ENCODE assay signal across 1 cellular context in genomic region chr9:6008169-6008979, GRCh38.
A peak's percentile ranks its signal among the peaks of the same experiment; 100 is the strongest.
TF ChIP-seq lines count a peak whose summit lies in the region.

No MANE protein-coding gene starts in this region.

TF ChIP-seq in HEK293, 187 proteins besides CTCF, POLR2A, EP300 and RAD21 (continued from another document):
- TF ChIP-seq ZBTB10 (tag by site-specific recombination; IDR thresholded peaks at IDR 0.05) (peak; percentile 91), GLI2 (tag by site-specific recombination; IDR thresholded peaks at IDR 0.05; ENCODE audit: borderline replicate concordance, low read depth) (no peak), ZFHX2 (tag by site-specific recombination; conservative IDR thresholded peaks at IDR 0.05) (peak; percentile 57), EGR2 (tag by site-specific recombination; IDR thresholded peaks at IDR 0.05; ENCODE audit: low read depth) (peak; percentile 52), WT1 (tag by site-specific recombination; IDR thresholded peaks at IDR 0.05) (peak; percentile 64; the same call in 1 of the 2 replicates), SP3 (tag by site-specific recombination; IDR thresholded peaks at IDR 0.05) (peak; percentile 93), ZFP69B (tag by site-specific recombination; IDR thresholded peaks at IDR 0.05) (peak; percentile 41; the same call in 1 of the 2 replicates), KLF16 (tag by site-specific recombination; IDR thresholded peaks at IDR 0.05) (peak; percentile 85; the same call in 1 of the 2 replicates), ZNF148 (tag by site-specific recombination; IDR thresholded peaks at IDR 0.05; ENCODE audit: borderline replicate concordance) (no peak), ATF2 (tag by site-specific recombination; IDR thresholded peaks at IDR 0.05; ENCODE audit: low read depth) (peak; percentile 87), ZNF660 (tag by site-specific recombination; IDR thresholded peaks at IDR 0.05) (0 out of 2 replicates have a peak, but pooled peaks have one; percentile 16), REPIN1 (tag by site-specific recombination; IDR thresholded peaks at IDR 0.05; ENCODE audit: low read depth) (no peak)
TF ChIP-seq in HEK293: peak in this region for 34.
